12 cellular contexts compared by ENCODE assay signal in genomic region chr4:10983274-10983673, GRCh38.
A peak's percentile ranks its signal among the peaks of the same experiment; 100 is the strongest.
DNase-seq lines count a peak whose midpoint lies in the region; ATAC-seq, FAIRE-seq and TF ChIP-seq lines count a peak whose summit lies in the region.
"Had no signal": no experiment of that assay in that cellular context is flagged by ENCODE, and none has a peak within 500 bp of the region (broad histone marks: within the 10 kb centered on the region; RNA-seq: fewer than 3 reads in every experiment).

No MANE protein-coding gene starts in this region.

- WGBS in pancreas, 2 donors, result 33 to 38% methylated on average over 2 of the region's 2 CpGs

- no peaks in the 10 kb centered on the region for H3K27me3 Mint-ChIP-seq in activated CD4-positive, alpha-beta T cell treated with anti-CD3 and anti-CD28 coated beads, Interleukin-2, amount 10 ng/mL, durations not matched to agents 7 days and 5 days
- peaks cover 23% of the 10 kb centered on the region for H3K27me3 Mint-ChIP-seq in Calu3 (ENCODE audit: unreplicated experiment)

- peak; percentile 8 for DNase-seq in activated CD4-positive, alpha-beta T cell treated with anti-CD3 and anti-CD28 coated beads, Interleukin-2, amount 10 ng/mL, durations not matched to agents 7 days and 5 days
- no peak for DNase-seq in activated CD4-positive, alpha-beta T cell treated with anti-CD3 and anti-CD28 coated beads, Interleukin-2, amount 50 U/mL, for 48 hours
- DNase-seq in OCI-LY7 (ENCODE audit: low spot score) (peak; percentile 3), pancreas (peak in 1 of 6 donors; percentile 11), NCI-H1694 treated with DMSO at 0.1 percent for 48 hours (lab: John Stamatoyannopoulos, UW) (no peak), Calu3 (no peak), BE2C (no peak)
- DNase-seq: WERI-Rb-1 had no signal

- H3K4me1 ChIP-seq in OCI-LY7 (ENCODE audit: insufficient read depth, low read length, poor library complexity, severe bottlenecking) (no peaks in the 10 kb centered on the region), pancreas (peaks cover 0 to 7% (median 0%) of the 10 kb centered on the region in 3 donors), BE2C (no peaks in the 10 kb centered on the region)

- intact Hi-C loops in OCI-LY7 (cut with micrococcal nuclease; ENCODE audit: unreplicated experiment), result no loop called here
- intact Hi-C loops in pancreas (cut with DNase I), result no loop called here
- intact Hi-C loops in Calu3 (cut with micrococcal nuclease; ENCODE audit: unreplicated experiment), result no loop called here

- no peak overlapping the region for H3K27ac ChIP-seq in OCI-LY7 (ENCODE audit: low read depth, low read length, poor library complexity, severe bottlenecking)
- H3K27ac ChIP-seq in pancreas, result no peak overlapping the region
- H3K27ac ChIP-seq: vagina, WERI-Rb-1 had no signal

- no peaks in the 10 kb centered on the region for H3K9me2 ChIP-seq in OCI-LY7 (ENCODE audit: insufficient read depth, low read length)

- no peaks in the 10 kb centered on the region for H3K36me3 ChIP-seq in OCI-LY7 (ENCODE audit: insufficient read depth, low read length)
- H3K36me3 ChIP-seq in pancreas, result no peaks in the 10 kb centered on the region
- no peaks in the 10 kb centered on the region for H3K36me3 ChIP-seq in BE2C
- H3K36me3 ChIP-seq: vagina, WERI-Rb-1 had no signal

- H3K4me3 ChIP-seq in OCI-LY7 (ENCODE audit: low read depth, low read length, poor library complexity, severe bottlenecking) (no peak overlapping the region), pancreas (no peak overlapping the region), BE2C (ENCODE audit: low read depth, low read length) (no peak overlapping the region)
- H3K4me3 ChIP-seq: vagina had no signal

- H4K20me1 ChIP-seq in OCI-LY7 (ENCODE audit: insufficient read depth, low read length), result no peaks in the 10 kb centered on the region

- no peak overlapping the region for H3K27ac Mint-ChIP-seq in activated CD4-positive, alpha-beta T cell treated with anti-CD3 and anti-CD28 coated beads, Interleukin-2, amount 10 ng/mL, durations not matched to agents 7 days and 5 days
- no peak overlapping the region for H3K27ac Mint-ChIP-seq in Calu3 (ENCODE audit: unreplicated experiment)

- H3K9me3 Mint-ChIP-seq in activated CD4-positive, alpha-beta T cell treated with anti-CD3 and anti-CD28 coated beads, Interleukin-2, amount 10 ng/mL, durations not matched to agents 7 days and 5 days, result no peaks in the 10 kb centered on the region
- H3K9me3 Mint-ChIP-seq in Calu3 (ENCODE audit: low read depth, unreplicated experiment), result no peaks in the 10 kb centered on the region

- peaks cover 6% of the 10 kb centered on the region for H3K4me1 Mint-ChIP-seq in activated CD4-positive, alpha-beta T cell treated with anti-CD3 and anti-CD28 coated beads, Interleukin-2, amount 10 ng/mL, durations not matched to agents 7 days and 5 days
- H3K4me1 Mint-ChIP-seq in Calu3 (ENCODE audit: low read depth, unreplicated experiment), result peaks cover 6% of the 10 kb centered on the region

- POLR2A ChIA-PET in activated CD4-positive, alpha-beta T cell treated with anti-CD3 and anti-CD28 coated beads, Interleukin-2, amount 10 ng/mL, durations not matched to agents 7 days and 5 days (lab: Charles Lee), result no interaction called here
- POLR2A ChIA-PET in OCI-LY7 (lab: Charles Lee), result no interaction called here

- no TSS peak for BruUV-seq in OCI-LY7 (replicated peaks; lab: Mats Ljungman, UMichigan)
- no TSS peak for BruUV-seq in Calu3 (replicated peaks; lab: Mats Ljungman, UMichigan)

- CTCF ChIA-PET in activated CD4-positive, alpha-beta T cell treated with anti-CD3 and anti-CD28 coated beads, Interleukin-2, amount 10 ng/mL, durations not matched to agents 7 days and 5 days (lab: Charles Lee), result no interaction called here
- CTCF ChIA-PET in OCI-LY7 (lab: Charles Lee; ENCODE audit: unreplicated experiment) (no interaction called here), Calu3 (lab: Charles Lee) (no interaction called here)

- TF ChIP-seq CTCF in OCI-LY7 (conservative IDR thresholded peaks at IDR 0.05; ENCODE audit: low read length), result no peak
- TF ChIP-seq CTCF in pancreas (IDR thresholded peaks at IDR 0.05), result no peak
- no peak for TF ChIP-seq CTCF in Calu3 (IDR thresholded peaks at IDR 0.05; ENCODE audit: unreplicated experiment)
- no peak for TF ChIP-seq CTCF in BE2C (IDR thresholded peaks at IDR 0.05; ENCODE audit: low read depth, low read length)

- no peak for FAIRE-seq in pancreas (lab: Jason Lieb, UNC)

- no peaks in the 10 kb centered on the region for H3K27me3 ChIP-seq in pancreas
- H3K27me3 ChIP-seq in BE2C, result no peaks in the 10 kb centered on the region
- H3K27me3 ChIP-seq: vagina had no signal

- H2AFZ ChIP-seq in OCI-LY7 (ENCODE audit: low read length), result no peak overlapping the region

- H3K4me3 Mint-ChIP-seq in activated CD4-positive, alpha-beta T cell treated with anti-CD3 and anti-CD28 coated beads, Interleukin-2, amount 10 ng/mL, durations not matched to agents 7 days and 5 days, result no peak overlapping the region
- no peak overlapping the region for H3K4me3 Mint-ChIP-seq in Calu3 (ENCODE audit: low read depth, unreplicated experiment)

- peak; percentile 67 for ATAC-seq in HG02759 (IDR thresholded peaks at IDR 0.05; ENCODE audit: unreplicated experiment)
- ATAC-seq in pancreas, result peak in 3 of 4 donors; percentile 18 to 71 (median 69)
- ATAC-seq: HCT116, Panc1 had no signal

- H3K36me3 Mint-ChIP-seq in activated CD4-positive, alpha-beta T cell treated with anti-CD3 and anti-CD28 coated beads, Interleukin-2, amount 10 ng/mL, durations not matched to agents 7 days and 5 days (ENCODE audit: low read depth), result no peaks in the 10 kb centered on the region
- no peaks in the 10 kb centered on the region for H3K36me3 Mint-ChIP-seq in Calu3 (ENCODE audit: insufficient read depth, unreplicated experiment)

- no peaks in the 10 kb centered on the region for H3K9me3 ChIP-seq in OCI-LY7 (ENCODE audit: low read length)
- H3K9me3 ChIP-seq in pancreas, result no peaks in the 10 kb centered on the region
- no peaks in the 10 kb centered on the region for H3K9me3 ChIP-seq in BE2C
- H3K9me3 ChIP-seq: vagina had no signal

- no peak overlapping the region for H3K4me2 ChIP-seq in OCI-LY7 (ENCODE audit: low read length)

- H3K79me2 ChIP-seq in OCI-LY7 (ENCODE audit: insufficient read depth, low read depth, low read length), result no peaks in the 10 kb centered on the region

Comparison
In these comparisons a context has a peak if more than half of its experiments do, and no peak if none do; other contexts are left out.
1. DNase-seq: peak in activated CD4-positive, alpha-beta T cell treated with anti-CD3 and anti-CD28 coated beads, Interleukin-2, amount 10 ng/mL, durations not matched to agents 7 days and 5 days (single experiment) and OCI-LY7 (single experiment); none in activated CD4-positive, alpha-beta T cell treated with anti-CD3 and anti-CD28 coated beads, Interleukin-2, amount 50 U/mL, for 48 hours (0 of 2), NCI-H1694 treated with DMSO at 0.1 percent for 48 hours (single experiment), Calu3 (single experiment) and BE2C (single experiment).